In genomic region chrY:12576278-12576677, GRCh38 we compare ENCODE assay signal across 18 cellular contexts.
A peak's percentile ranks its signal among the peaks of the same experiment; 100 is the strongest.
DNase-seq lines count a peak whose midpoint lies in the region; ATAC-seq and TF ChIP-seq lines count a peak whose summit lies in the region.
"Had no signal": no experiment of that assay in that cellular context is flagged by ENCODE, and none has a peak within 500 bp of the region (broad histone marks: within the 10 kb centered on the region; RNA-seq: fewer than 3 reads in every experiment).

No MANE protein-coding gene starts in this region.

- H3K9ac ChIP-seq in GM23248 = no peak overlapping the region
- H3K9ac ChIP-seq: BLaER1 treated with 17β-estradiol and CSF1 and Interleukin-3, amounts not matched to agents 10 nM and 100 nM had no signal

- H3K4me2 ChIP-seq in GM23248 (ENCODE audit: unreplicated experiment) = no peak overlapping the region
- H3K4me2 ChIP-seq: A549; BLaER1 treated with 17β-estradiol and CSF1 and Interleukin-3, amounts not matched to agents 10 nM and 100 nM; GM23338 had no signal

- H3K4me3 ChIP-seq in GM23248 = no peak overlapping the region
- H3K4me3 ChIP-seq: A549; BLaER1 treated with 17β-estradiol and CSF1 and Interleukin-3, amounts not matched to agents 10 nM and 100 nM; GM23338 had no signal

- no peak for DNase-seq in activated CD4-positive, CD25-positive, alpha-beta regulatory T cell (lab: John Stamatoyannopoulos, UW)
- DNase-seq in GM23248 (peak; percentile 64), T1000 (lab: John Stamatoyannopoulos, UW) (peak; percentile 1), fibroblast of peridontal ligament (ENCODE audit: extremely low read depth) (peak; percentile 30), anterior cingulate cortex (lab: John Stamatoyannopoulos, UW) (no peak)
- DNase-seq in stimulated activated CD4-positive, alpha-beta T cell treated with anti-CD3 and anti-CD28 coated beads, Interleukin-1b, Interleukin-23, amount 100 ng/mL, for 48 hours = no peak
- DNase-seq: CD4-positive, CD25-positive, alpha-beta regulatory T cell; CD8-positive, alpha-beta memory T cell; COR-L47; HCEC 1CT; IMR-90 had no signal

- H3K36me3 ChIP-seq in GM23248 (ENCODE audit: low read depth) = no peaks in the 10 kb centered on the region
- H3K36me3 ChIP-seq: BLaER1 treated with 17β-estradiol and CSF1 and Interleukin-3, amounts not matched to agents 10 nM and 100 nM had no signal

- H2AFZ ChIP-seq in GM23248 = no peak overlapping the region
- H2AFZ ChIP-seq: GM23338 had no signal

- peak; percentile 35 to 41 for ATAC-seq in activated CD4-positive, CD25-positive, alpha-beta regulatory T cell treated with anti-CD3 and anti-CD28 coated beads, Interleukin-2, amount 50 U/mL, for 24 hours
- ATAC-seq in SK-N-SH treated with all-trans-retinoic acid at 6 μM for 48 hours = no peak
- ATAC-seq: A549, GM23338 had no signal

- no peaks in the 10 kb centered on the region for H3F3A ChIP-seq in GM23248 (ENCODE audit: insufficient read depth)

- in situ Hi-C loops in GM23248 (cut with MboI) = no loop called here

- H3K79me2 ChIP-seq in GM23248 (ENCODE audit: insufficient read depth) = no peaks in the 10 kb centered on the region

- H3K27me3 ChIP-seq in GM23248 (replicated peaks; ENCODE audit: insufficient read depth) = no peaks in the 10 kb centered on the region
- H3K27me3 ChIP-seq: BLaER1 treated with 17β-estradiol and CSF1 and Interleukin-3, amounts not matched to agents 10 nM and 100 nM had no signal

- no peaks in the 10 kb centered on the region for H4K20me1 ChIP-seq in GM23248 (ENCODE audit: insufficient read depth)
- H4K20me1 ChIP-seq: BLaER1 treated with 17β-estradiol and CSF1 and Interleukin-3, amounts not matched to agents 10 nM and 100 nM had no signal

- H3K9me3 ChIP-seq in GM23248 (ENCODE audit: low read depth) = no peaks in the 10 kb centered on the region
- H3K9me3 ChIP-seq: A549; BLaER1 treated with 17β-estradiol and CSF1 and Interleukin-3, amounts not matched to agents 10 nM and 100 nM had no signal

- H3K4me1 ChIP-seq in GM23248 (ENCODE audit: insufficient read depth) = no peaks in the 10 kb centered on the region
- H3K4me1 ChIP-seq: A549; BLaER1 treated with 17β-estradiol and CSF1 and Interleukin-3, amounts not matched to agents 10 nM and 100 nM had no signal

- H3K27ac ChIP-seq in GM23248 = no peak overlapping the region
- H3K27ac ChIP-seq: 22Rv1; A549; BLaER1 treated with 17β-estradiol and CSF1 and Interleukin-3, amounts not matched to agents 10 nM and 100 nM; HL-60 had no signal

- H3K9me2 ChIP-seq in GM23248 (ENCODE audit: insufficient read depth) = no peaks in the 10 kb centered on the region

- 19 to 26% methylated on average over 4 to 5 of the region's 5 CpGs for WGBS in GM23248 (ENCODE audit: low coverage in 1 of 2, low lambda C conversion rate in 2 of 2, missing lambda C conversion rate in 2 of 2), 2 experiments

TF ChIP-seq in SK-N-SH treated with all-trans-retinoic acid at 6 μM for 48 hours, 23 proteins besides CTCF, POLR2A, EP300 and RAD21:
- TF ChIP-seq CREB5 (CRISPR knock-in tag; IDR thresholded peaks at IDR 0.05; ENCODE audit: low read depth) (no peak), RARB (CRISPR knock-in tag; IDR thresholded peaks at IDR 0.05) (no peak), PPARA (CRISPR knock-in tag; IDR thresholded peaks at IDR 0.05; ENCODE audit: borderline replicate concordance) (no peak), ZNF70 (CRISPR knock-in tag; IDR thresholded peaks at IDR 0.05) (no peak), TOX (CRISPR knock-in tag; IDR thresholded peaks at IDR 0.05; ENCODE audit: borderline replicate concordance) (no peak), GLIS3 (CRISPR knock-in tag; IDR thresholded peaks at IDR 0.05) (no peak), ZNF8 (CRISPR knock-in tag; IDR thresholded peaks at IDR 0.05) (no peak), ZC3H10 (CRISPR knock-in tag; IDR thresholded peaks at IDR 0.05) (no peak)
- TF ChIP-seq, protein P1, sequence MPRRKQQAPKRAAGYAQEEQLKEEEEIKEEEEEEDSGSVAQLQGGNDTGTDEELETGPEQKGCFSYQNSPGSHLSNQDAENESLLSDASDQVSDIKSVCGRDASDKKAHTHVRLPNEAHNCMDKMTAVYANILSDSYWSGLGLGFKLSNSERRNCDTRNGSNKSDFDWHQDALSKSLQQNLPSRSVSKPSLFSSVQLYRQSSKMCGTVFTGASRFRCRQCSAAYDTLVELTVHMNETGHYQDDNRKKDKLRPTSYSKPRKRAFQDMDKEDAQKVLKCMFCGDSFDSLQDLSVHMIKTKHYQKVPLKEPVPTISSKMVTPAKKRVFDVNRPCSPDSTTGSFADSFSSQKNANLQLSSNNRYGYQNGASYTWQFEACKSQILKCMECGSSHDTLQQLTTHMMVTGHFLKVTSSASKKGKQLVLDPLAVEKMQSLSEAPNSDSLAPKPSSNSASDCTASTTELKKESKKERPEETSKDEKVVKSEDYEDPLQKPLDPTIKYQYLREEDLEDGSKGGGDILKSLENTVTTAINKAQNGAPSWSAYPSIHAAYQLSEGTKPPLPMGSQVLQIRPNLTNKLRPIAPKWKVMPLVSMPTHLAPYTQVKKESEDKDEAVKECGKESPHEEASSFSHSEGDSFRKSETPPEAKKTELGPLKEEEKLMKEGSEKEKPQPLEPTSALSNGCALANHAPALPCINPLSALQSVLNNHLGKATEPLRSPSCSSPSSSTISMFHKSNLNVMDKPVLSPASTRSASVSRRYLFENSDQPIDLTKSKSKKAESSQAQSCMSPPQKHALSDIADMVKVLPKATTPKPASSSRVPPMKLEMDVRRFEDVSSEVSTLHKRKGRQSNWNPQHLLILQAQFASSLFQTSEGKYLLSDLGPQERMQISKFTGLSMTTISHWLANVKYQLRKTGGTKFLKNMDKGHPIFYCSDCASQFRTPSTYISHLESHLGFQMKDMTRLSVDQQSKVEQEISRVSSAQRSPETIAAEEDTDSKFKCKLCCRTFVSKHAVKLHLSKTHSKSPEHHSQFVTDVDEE (CRISPR knock-in tag; IDR thresholded peaks at IDR 0.05) = no peak

Comparison
In these comparisons a context has a peak if more than half of its experiments do, and no peak if none do; other contexts are left out.
1. DNase-seq: peak in GM23248 (single experiment), T1000 (single experiment) and fibroblast of peridontal ligament (single experiment); none in activated CD4-positive, CD25-positive, alpha-beta regulatory T cell (0 of 4), stimulated activated CD4-positive, alpha-beta T cell treated with anti-CD3 and anti-CD28 coated beads, Interleukin-1b, Interleukin-23, amount 100 ng/mL, for 48 hours (single experiment) and anterior cingulate cortex (0 of 58).